Comparison of ENCODE assay signal across 17 cellular contexts in genomic region chr12:120775862-120776552, GRCh38. TPM values are rescaled to one million over a fixed set of nuclear protein-coding genes. Genes with fewer than 3 reads are reported as not detected.
A peak's percentile ranks its signal among the peaks of the same experiment; 100 is the strongest.
DNase-seq lines count a peak whose midpoint lies in the region; ATAC-seq and TF ChIP-seq lines count a peak whose summit lies in the region.
"Had no signal": no experiment of that assay in that cellular context is flagged by ENCODE, and none has a peak within 500 bp of the region (broad histone marks: within the 10 kb centered on the region; RNA-seq: fewer than 3 reads in every experiment).

No MANE protein-coding gene starts in this region.

- TF ChIP-seq CTCF in IMR-90 (conservative IDR thresholded peaks at IDR 0.05; ENCODE audit: low read depth, low read length) (no peak), glutamatergic neuron (IDR thresholded peaks at IDR 0.05; ENCODE audit: partially characterized antibody, unreplicated experiment) (peak; percentile 56), progenitor cell of endocrine pancreas (IDR thresholded peaks at IDR 0.05; ENCODE audit: unreplicated experiment) (peak; percentile 24), colonic mucosa (IDR thresholded peaks at IDR 0.05) (no peak), foreskin fibroblast (IDR thresholded peaks at IDR 0.05; ENCODE audit: low read depth, low read length) (no peak)

- H3K9me3 ChIP-seq in IMR-90 (ENCODE audit: control insufficient read depth, insufficient read depth, low read length) = no peaks in the 10 kb centered on the region
- H3K9me3 ChIP-seq in colonic mucosa = no peaks in the 10 kb centered on the region
- H3K9me3 ChIP-seq: heart right ventricle had no signal

- no peak overlapping the region for H4K5ac ChIP-seq in IMR-90 (ENCODE audit: low read depth, low read length)

- TF ChIP-seq POLR2A in IMR-90 (IDR thresholded peaks at IDR 0.05; ENCODE audit: low read depth, low read length) = no peak

- H3K36me3 Mint-ChIP-seq in activated T-helper 17 cell treated with anti-CD3 and anti-CD28 coated beads, Interleukin-2, amount 50 U/mL, for 72 hours (ENCODE audit: low read depth) = peaks cover 49% of the 10 kb centered on the region
- H3K36me3 Mint-ChIP-seq in glutamatergic neuron (ENCODE audit: unreplicated experiment) = no peaks in the 10 kb centered on the region
- peaks cover 6% of the 10 kb centered on the region for H3K36me3 Mint-ChIP-seq in progenitor cell of endocrine pancreas (ENCODE audit: insufficient read depth)

- H3K27me3 Mint-ChIP-seq in activated T-helper 17 cell treated with anti-CD3 and anti-CD28 coated beads, Interleukin-2, amount 50 U/mL, for 72 hours = no peaks in the 10 kb centered on the region
- H3K27me3 Mint-ChIP-seq in glutamatergic neuron (ENCODE audit: unreplicated experiment) (no peaks in the 10 kb centered on the region), progenitor cell of endocrine pancreas (no peaks in the 10 kb centered on the region)
- H3K27me3 Mint-ChIP-seq: dendritic cell treated with granulocyte-macrophage colony-stimulating factor and Interleukin-4, amounts not matched to agents 40 ng/mL and 50 ng/mL, for 4 days; memory B cell had no signal

- H2AK5ac ChIP-seq in IMR-90 (ENCODE audit: low read depth, low read length) = no peak overlapping the region

- H3K9me3 Mint-ChIP-seq in activated T-helper 17 cell treated with anti-CD3 and anti-CD28 coated beads, Interleukin-2, amount 50 U/mL, for 72 hours = no peaks in the 10 kb centered on the region
- H3K9me3 Mint-ChIP-seq in glutamatergic neuron (ENCODE audit: unreplicated experiment) (peaks cover 2% of the 10 kb centered on the region), progenitor cell of endocrine pancreas (ENCODE audit: low read depth) (no peaks in the 10 kb centered on the region)
- H3K9me3 Mint-ChIP-seq: dendritic cell treated with granulocyte-macrophage colony-stimulating factor and Interleukin-4, amounts not matched to agents 40 ng/mL and 50 ng/mL, for 4 days; memory B cell had no signal

- BruUV-seq in IMR-90 (replicated peaks; lab: Mats Ljungman, UMichigan) = no TSS peak

- H3K23ac ChIP-seq in IMR-90 (ENCODE audit: low read depth, low read length) = no peak overlapping the region

- no peak overlapping the region for H4K8ac ChIP-seq in IMR-90 (ENCODE audit: low read depth in 2 of 2, low read length in 2 of 2)

- H4K20me1 ChIP-seq in IMR-90 (ENCODE audit: insufficient read depth, low read length) = peaks cover 16% of the 10 kb centered on the region; the same call in 1 of the 2 replicates

- no peak overlapping the region for H3K14ac ChIP-seq in IMR-90 (replicated peaks; ENCODE audit: low read depth, low read length)

- CTCF ChIA-PET in IMR-90 (lab: Yijun Ruan, JAX) = no interaction called here

- H3K9me1 ChIP-seq in IMR-90 (ENCODE audit: insufficient read depth, low read length) = peaks cover 21% of the 10 kb centered on the region; the same call in 1 of the 2 replicates

- no peak for TF ChIP-seq RAD21 in IMR-90 (IDR thresholded peaks at IDR 0.05; ENCODE audit: low read length)

- H3K4me3 ChIP-seq in IMR-90 (ENCODE audit: insufficient read depth, low read depth, low read length) (no peak overlapping the region), colonic mucosa (no peak overlapping the region), foreskin fibroblast (ENCODE audit: low read depth in 1 of 2, low read length in 2 of 2) (no peak overlapping the region)
- H3K4me3 ChIP-seq: heart right ventricle had no signal

- WGBS in IMR-90 (ENCODE audit: extremely low coverage in 2 of 2, insufficient read length in 1 of 2), 2 experiments = 100% methylated on average over 1 of the region's 7 CpGs; no CpG with 5 or more reads in 1 of the 2 experiments

- H3K27ac Mint-ChIP-seq in activated T-helper 17 cell treated with anti-CD3 and anti-CD28 coated beads, Interleukin-2, amount 50 U/mL, for 72 hours = peak overlapping the region; percentile 29
- no peak overlapping the region for H3K27ac Mint-ChIP-seq in glutamatergic neuron (ENCODE audit: unreplicated experiment)
- H3K27ac Mint-ChIP-seq in progenitor cell of endocrine pancreas = peak overlapping the region; percentile 15
- H3K27ac Mint-ChIP-seq: dendritic cell treated with granulocyte-macrophage colony-stimulating factor and Interleukin-4, amounts not matched to agents 40 ng/mL and 50 ng/mL, for 4 days; memory B cell had no signal

- H3K79me1 ChIP-seq in IMR-90 (ENCODE audit: low read depth in 1 of 2, low read length in 2 of 2) = peaks cover 4 to 17% of the 10 kb centered on the region in 2 experiments; a peak in 2 of 4 replicates

- H3K4ac ChIP-seq in IMR-90 (ENCODE audit: low read depth, low read length) = no peak overlapping the region

- H2BK15ac ChIP-seq in IMR-90 (ENCODE audit: low read depth, low read length) = no peak overlapping the region

- H3K27ac ChIP-seq in IMR-90 (ENCODE audit: insufficient read depth, low read length) (no peak overlapping the region), colonic mucosa (no peak overlapping the region)
- H3K27ac ChIP-seq: HL-60 had no signal

- POLR2A ChIA-PET in IMR-90 (lab: Charles Lee; ENCODE audit: unreplicated experiment) = no interaction called here

- no peak overlapping the region for H2BK20ac ChIP-seq in IMR-90 (ENCODE audit: low read depth, low read length)

- no peak overlapping the region for H3K4me3 Mint-ChIP-seq in activated T-helper 17 cell treated with anti-CD3 and anti-CD28 coated beads, Interleukin-2, amount 50 U/mL, for 72 hours
- H3K4me3 Mint-ChIP-seq in glutamatergic neuron (ENCODE audit: unreplicated experiment) = no peak overlapping the region
- no peak overlapping the region for H3K4me3 Mint-ChIP-seq in progenitor cell of endocrine pancreas (ENCODE audit: low read depth)
- H3K4me3 Mint-ChIP-seq: dendritic cell treated with granulocyte-macrophage colony-stimulating factor and Interleukin-4, amounts not matched to agents 40 ng/mL and 50 ng/mL, for 4 days; memory B cell had no signal

- no peak overlapping the region for H3K18ac ChIP-seq in IMR-90 (ENCODE audit: low read depth, low read length)

- no peak for DNase-seq in IMR-90
- no peak for DNase-seq in glutamatergic neuron
- DNase-seq in progenitor cell of endocrine pancreas (ENCODE audit: low spot score, unreplicated experiment) = no peak
- no peak for DNase-seq in colonic mucosa
- no peak for DNase-seq in NK-92 treated with Interleukin-12 subunit alpha and Interleukin-12 subunit beta, amount 100 ng/mL, for 24 hours (lab: John Stamatoyannopoulos, UW)
- DNase-seq in foreskin fibroblast = no peak
- DNase-seq: activated CD4-positive, alpha-beta T cell treated with anti-CD3 and anti-CD28 coated beads for 4 hours; activated naive CD4-positive, alpha-beta T cell; COR-L47; heart right ventricle; NCI-H1092; NCI-H748 treated with DMSO at 0.1 percent for 48 hours had no signal

- H3K4me1 ChIP-seq in IMR-90 (ENCODE audit: control insufficient read depth, insufficient read depth, low read length) (peaks cover 11% of the 10 kb centered on the region), colonic mucosa (no peaks in the 10 kb centered on the region)

- dilution Hi-C loops in IMR-90 (cut with HindIII; ENCODE audit: low sequenced_read_pairs, unreplicated experiment) = no loop called here

- H2BK120ac ChIP-seq in IMR-90 (ENCODE audit: low read depth, low read length) = no peak overlapping the region

- H3K27me3 ChIP-seq in IMR-90 (ENCODE audit: control insufficient read depth, insufficient read depth, low read length) (no peaks in the 10 kb centered on the region), colonic mucosa (no peaks in the 10 kb centered on the region)
- H3K27me3 ChIP-seq: heart right ventricle had no signal

- ATAC-seq in IMR-90 (ENCODE audit: low read depth) (no peak), HG02840 (IDR thresholded peaks at IDR 0.05; ENCODE audit: low FRiP score, unreplicated experiment) (no peak)
- no peak for ATAC-seq in activated T-helper 17 cell treated with anti-CD3 and anti-CD28 coated beads, Interleukin-2, amount 50 U/mL, for 72 hours (replicated peaks)

- H4K91ac ChIP-seq in IMR-90 (ENCODE audit: insufficient read depth, low read depth, low read length) = no peak overlapping the region

- in situ Hi-C loops in IMR-90 (cut with MboI; ENCODE audit: low sequenced_read_pairs) = no loop called here

- H3K56ac ChIP-seq in IMR-90 (ENCODE audit: extremely low read depth, insufficient read depth, low read length) = no peak overlapping the region

- H2BK5ac ChIP-seq in IMR-90 (ENCODE audit: low read depth, low read length, poor library complexity, severe bottlenecking) = no peak overlapping the region

- H3K36me3 ChIP-seq in IMR-90 (ENCODE audit: control insufficient read depth, insufficient read depth, low read length) = peaks cover 7% of the 10 kb centered on the region; the same call in 1 of the 2 replicates
- H3K36me3 ChIP-seq in colonic mucosa = no peaks in the 10 kb centered on the region

- no peak overlapping the region for H3K9ac ChIP-seq in IMR-90 (ENCODE audit: low read depth, low read length)
- H3K9ac ChIP-seq in colonic mucosa (ENCODE audit: low read depth in 2 of 2, low read length in 2 of 2) = no peak overlapping the region

- H3K4me2 ChIP-seq in IMR-90 (ENCODE audit: low read depth, low read length) = no peak overlapping the region

- intact Hi-C loops in IMR-90 (cut with micrococcal nuclease) (no loop called here), colonic mucosa (cut with DNase I) (no loop called here)

- H2AK9ac ChIP-seq in IMR-90 (replicated peaks; ENCODE audit: low read depth, low read length, poor library complexity) = no peak overlapping the region

- H2AFZ ChIP-seq in IMR-90 (replicated peaks; ENCODE audit: low read length, poor library complexity) = no peak overlapping the region

- H3K4me1 Mint-ChIP-seq in activated T-helper 17 cell treated with anti-CD3 and anti-CD28 coated beads, Interleukin-2, amount 50 U/mL, for 72 hours = peaks cover 4% of the 10 kb centered on the region
- no peaks in the 10 kb centered on the region for H3K4me1 Mint-ChIP-seq in glutamatergic neuron (ENCODE audit: low read depth, unreplicated experiment)
- peaks cover 9% of the 10 kb centered on the region for H3K4me1 Mint-ChIP-seq in progenitor cell of endocrine pancreas (ENCODE audit: low read depth)

TF ChIP-seq in IMR-90, 13 proteins besides CTCF, POLR2A, EP300 and RAD21:
- TF ChIP-seq MAZ (IDR thresholded peaks at IDR 0.05; ENCODE audit: borderline replicate concordance, low read depth, low read length) = no peak
- 0 out of 2 replicates have a peak, but pooled peaks have one; percentile 8 for TF ChIP-seq CEBPB (IDR thresholded peaks at IDR 0.05; ENCODE audit: low read depth, low read length)

RNA-seq across cellular contexts. Expression of gene ACADS, which starts 50.4 kb away (rescaled TPM):
- total RNA-seq in IMR-90 (2012; rRNA removed) = 2.9 and 3.1 TPM in 2 replicates
- 5.5 and 6.5 TPM in 2 replicates for polyA plus RNA-seq in IMR-90 (2012; rRNA removed)
- 3.2 and 7.1 TPM in 2 replicates for polyA plus RNA-seq in IMR-90 (2012; cell fraction: cytosol; rRNA removed)
- polyA plus RNA-seq in IMR-90 (2012; cell fraction: nucleus; rRNA removed; ENCODE audit: low replicate concordance) = 16.8 and 39.0 TPM in 2 replicates
- 10 to 100 TPM; 13.2 to 16.2 TPM for total RNA-seq in activated T-helper 17 cell treated with anti-CD3 and anti-CD28 coated beads, Interleukin-2, amount 50 U/mL, for 72 hours
- 8.1 TPM for total RNA-seq in glutamatergic neuron (ENCODE audit: unreplicated experiment)
- total RNA-seq in progenitor cell of endocrine pancreas = 11.7 and 11.8 TPM in 2 replicates
- total RNA-seq in colonic mucosa = 100 to 1,000 TPM in 1 of 2 donors, 10 to 100 TPM in 1; 86.0 to 202 TPM

Comparison
In these comparisons a context has a peak if more than half of its experiments do, and no peak if none do; other contexts are left out.
1. CTCF ChIP-seq: peak in glutamatergic neuron (single experiment) and progenitor cell of endocrine pancreas (single experiment); none in IMR-90 (single experiment), colonic mucosa (single experiment) and foreskin fibroblast (single experiment).